Comparison of ENCODE assay signal across 15 cellular contexts in the genomic region with DNA sequence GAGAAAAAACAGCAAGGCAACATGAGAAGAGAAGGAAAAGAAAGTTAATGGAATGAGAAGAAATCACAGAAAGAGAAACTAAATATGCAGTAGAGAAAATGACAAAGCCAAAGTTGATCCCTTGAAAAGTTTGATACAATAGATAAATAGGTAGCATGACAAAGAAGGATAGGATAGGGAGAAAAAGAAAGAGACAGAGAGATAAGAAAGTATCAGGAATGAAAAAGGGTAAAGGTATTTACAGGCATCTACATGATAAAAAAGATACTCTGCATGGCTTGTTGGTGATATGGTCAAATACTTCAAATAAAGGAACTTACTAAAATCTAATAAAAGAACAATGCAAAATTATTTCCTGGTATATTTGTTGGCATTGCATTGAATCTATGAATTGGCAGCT.
DNase-seq lines count a peak whose midpoint lies in the region; ATAC-seq and TF ChIP-seq lines count a peak whose summit lies in the region.
"Had no signal": no experiment of that assay in that cellular context is flagged by ENCODE, and none has a peak within 500 bp of the region (broad histone marks: within the 10 kb centered on the region; RNA-seq: fewer than 3 reads in every experiment).

No MANE protein-coding gene starts in this region.

- no peak for ATAC-seq in GM18502 (IDR thresholded peaks at IDR 0.05; ENCODE audit: poor library complexity, unreplicated experiment)

- no peaks in the 10 kb centered on the region for H3K27me3 Mint-ChIP-seq in endodermal cell (ENCODE audit: insufficient read depth)
- H3K27me3 Mint-ChIP-seq: CD4-positive, alpha-beta memory T cell had no signal

- H4K20me1 ChIP-seq in MM.1S (ENCODE audit: insufficient read depth, low read length), result no peaks in the 10 kb centered on the region

- no peaks in the 10 kb centered on the region for H3K36me3 Mint-ChIP-seq in endodermal cell (ENCODE audit: low read depth)
- H3K36me3 Mint-ChIP-seq: CD4-positive, alpha-beta memory T cell had no signal

- H3K9ac ChIP-seq in HUES48 (ENCODE audit: low read depth, low read length) (no peak overlapping the region), MM.1S (ENCODE audit: low read length) (no peak overlapping the region), endodermal cell (ENCODE audit: extremely low read depth, low read length, poor library complexity, severe bottlenecking) (no peak overlapping the region)

- 0 out of 2 replicates have a peak overlapping the region, but pooled peaks have one; percentile 3 for H2AFZ ChIP-seq in MM.1S (ENCODE audit: low read length)

- peak overlapping the region; percentile 11 for H3K27ac Mint-ChIP-seq in endodermal cell
- H3K27ac Mint-ChIP-seq: CD4-positive, alpha-beta memory T cell; HFFc6 had no signal

- H3K27ac ChIP-seq in HUES48 (ENCODE audit: low read depth, low read length) (peak overlapping the region; percentile 7), MM.1S (ENCODE audit: low read length) (no peak overlapping the region), endodermal cell (ENCODE audit: low read depth, low read length) (no peak overlapping the region), right atrium auricular region (no peak overlapping the region)

- no peaks in the 10 kb centered on the region for H3K79me2 ChIP-seq in MM.1S (ENCODE audit: low read length)

- DNase-seq in MM.1S, result no peak
- DNase-seq in endodermal cell, result no peak
- no peak for DNase-seq in NCI-H1092 (lab: John Stamatoyannopoulos, UW)
- DNase-seq in right atrium auricular region (ENCODE audit: low spot score), result no peak
- DNase-seq: C1 segment of cervical spinal cord; Calu3; CD4-positive, alpha-beta memory T cell; COR-L47; DMS53; DMS79 treated with DMSO at 0.1 percent for 48 hours; GF-D8; HFFc6 had no signal

- peaks cover 15% of the 10 kb centered on the region for H3K9me3 Mint-ChIP-seq in endodermal cell

- H3K4me2 ChIP-seq in MM.1S (ENCODE audit: low read depth, low read length), result no peak overlapping the region

- H3K4me1 ChIP-seq in HUES48 (ENCODE audit: control insufficient read depth, insufficient read depth, low read length) (peaks cover 20% of the 10 kb centered on the region), MM.1S (ENCODE audit: low read length) (peaks cover 12% of the 10 kb centered on the region), endodermal cell (ENCODE audit: control insufficient read depth, insufficient read depth, low read length) (peaks cover under 1% of the 10 kb centered on the region), right atrium auricular region (no peaks in the 10 kb centered on the region)
- H3K4me1 ChIP-seq: HAP-1 had no signal

- H3K9me2 ChIP-seq in MM.1S (replicated peaks; ENCODE audit: insufficient read depth, low read length), result no peaks in the 10 kb centered on the region

- H3K36me3 ChIP-seq in HUES48 (ENCODE audit: control insufficient read depth, insufficient read depth, low read length) (no peaks in the 10 kb centered on the region), MM.1S (replicated peaks; ENCODE audit: insufficient read depth, low read length) (no peaks in the 10 kb centered on the region), endodermal cell (ENCODE audit: control insufficient read depth, insufficient read depth, low read length) (no peaks in the 10 kb centered on the region), right atrium auricular region (no peaks in the 10 kb centered on the region)
- H3K36me3 ChIP-seq: HAP-1 had no signal

- H3K4me3 Mint-ChIP-seq in endodermal cell, result no peak overlapping the region
- H3K4me3 Mint-ChIP-seq: CD4-positive, alpha-beta memory T cell; HFFc6 had no signal

- peaks cover 3% of the 10 kb centered on the region for H3K4me1 Mint-ChIP-seq in endodermal cell
- H3K4me1 Mint-ChIP-seq: CD4-positive, alpha-beta memory T cell had no signal

- no peaks in the 10 kb centered on the region for H3K9me3 ChIP-seq in HUES48 (ENCODE audit: control insufficient read depth, insufficient read depth, low read length)
- no peaks in the 10 kb centered on the region for H3K9me3 ChIP-seq in MM.1S (replicated peaks; ENCODE audit: insufficient read depth, low read length)
- H3K9me3 ChIP-seq in endodermal cell (ENCODE audit: control insufficient read depth, low read length), result peaks cover 5% of the 10 kb centered on the region
- H3K9me3 ChIP-seq in right atrium auricular region, result peaks cover 0 to 10% of the 10 kb centered on the region in 2 donors
- H3K9me3 ChIP-seq: HAP-1 had no signal

- H3K27me3 ChIP-seq in HUES48 (ENCODE audit: control insufficient read depth, insufficient read depth, low read length) (no peaks in the 10 kb centered on the region), MM.1S (replicated peaks; ENCODE audit: insufficient read depth, low read length) (no peaks in the 10 kb centered on the region), endodermal cell (ENCODE audit: control insufficient read depth, insufficient read depth, low read length, poor library complexity, severe bottlenecking) (no peaks in the 10 kb centered on the region), right atrium auricular region (no peaks in the 10 kb centered on the region)

- H3K4me3 ChIP-seq in HUES48 (ENCODE audit: low read depth, low read length), result no peak overlapping the region
- no peak overlapping the region for H3K4me3 ChIP-seq in MM.1S (ENCODE audit: low read length)
- no peak overlapping the region for H3K4me3 ChIP-seq in endodermal cell (ENCODE audit: low read length)
- no peak overlapping the region for H3K4me3 ChIP-seq in right atrium auricular region
- H3K4me3 ChIP-seq: HAP-1 had no signal

- 0 out of 2 replicates have a peak, but pooled peaks cover 10% of the 10 kb centered on the region for H3F3A ChIP-seq in MM.1S (ENCODE audit: insufficient read depth, low read length)

- TF ChIP-seq CTCF in MM.1S (IDR thresholded peaks at IDR 0.05; ENCODE audit: low read length) (no peak), endodermal cell (conservative IDR thresholded peaks at IDR 0.05) (no peak), right atrium auricular region (IDR thresholded peaks at IDR 0.05) (no peak)
